Comparison of ENCODE assay signal across 1 cellular context in the genomic region with DNA sequence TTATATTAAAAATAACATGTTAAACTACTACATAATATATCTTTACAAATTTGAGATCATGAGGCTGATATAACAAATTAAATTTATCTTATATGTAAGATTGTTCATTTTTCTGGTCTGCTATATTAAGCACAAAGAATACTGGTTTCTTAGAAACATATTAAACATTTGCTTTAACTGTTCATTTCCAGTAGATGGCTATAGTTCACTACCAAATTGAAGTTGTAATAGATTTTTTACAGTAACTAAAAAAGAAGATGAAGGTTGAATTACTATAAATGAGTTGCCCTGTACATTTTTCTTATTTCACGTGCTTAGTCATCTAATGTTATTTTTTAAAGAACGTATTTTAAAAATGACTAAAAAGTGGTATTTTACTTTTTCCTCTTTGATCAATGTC.
TF ChIP-seq lines count a peak whose summit lies in the region.

No MANE protein-coding gene starts in this region.

TF ChIP-seq in WTC11, 78 proteins besides CTCF, POLR2A, EP300 and RAD21 (continued from another document):
- TF ChIP-seq, protein P1, sequence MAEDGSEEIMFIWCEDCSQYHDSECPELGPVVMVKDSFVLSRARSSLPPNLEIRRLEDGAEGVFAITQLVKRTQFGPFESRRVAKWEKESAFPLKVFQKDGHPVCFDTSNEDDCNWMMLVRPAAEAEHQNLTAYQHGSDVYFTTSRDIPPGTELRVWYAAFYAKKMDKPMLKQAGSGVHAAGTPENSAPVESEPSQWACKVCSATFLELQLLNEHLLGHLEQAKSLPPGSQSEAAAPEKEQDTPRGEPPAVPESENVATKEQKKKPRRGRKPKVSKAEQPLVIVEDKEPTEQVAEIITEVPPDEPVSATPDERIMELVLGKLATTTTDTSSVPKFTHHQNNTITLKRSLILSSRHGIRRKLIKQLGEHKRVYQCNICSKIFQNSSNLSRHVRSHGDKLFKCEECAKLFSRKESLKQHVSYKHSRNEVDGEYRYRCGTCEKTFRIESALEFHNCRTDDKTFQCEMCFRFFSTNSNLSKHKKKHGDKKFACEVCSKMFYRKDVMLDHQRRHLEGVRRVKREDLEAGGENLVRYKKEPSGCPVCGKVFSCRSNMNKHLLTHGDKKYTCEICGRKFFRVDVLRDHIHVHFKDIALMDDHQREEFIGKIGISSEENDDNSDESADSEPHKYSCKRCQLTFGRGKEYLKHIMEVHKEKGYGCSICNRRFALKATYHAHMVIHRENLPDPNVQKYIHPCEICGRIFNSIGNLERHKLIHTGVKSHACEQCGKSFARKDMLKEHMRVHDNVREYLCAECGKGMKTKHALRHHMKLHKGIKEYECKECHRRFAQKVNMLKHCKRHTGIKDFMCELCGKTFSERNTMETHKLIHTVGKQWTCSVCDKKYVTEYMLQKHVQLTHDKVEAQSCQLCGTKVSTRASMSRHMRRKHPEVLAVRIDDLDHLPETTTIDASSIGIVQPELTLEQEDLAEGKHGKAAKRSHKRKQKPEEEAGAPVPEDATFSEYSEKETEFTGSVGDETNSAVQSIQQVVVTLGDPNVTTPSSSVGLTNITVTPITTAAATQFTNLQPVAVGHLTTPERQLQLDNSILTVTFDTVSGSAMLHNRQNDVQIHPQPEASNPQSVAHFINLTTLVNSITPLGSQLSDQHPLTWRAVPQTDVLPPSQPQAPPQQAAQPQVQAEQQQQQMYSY (CRISPR knock-in tag; IDR thresholded peaks at IDR 0.05) = no peak
- TF ChIP-seq PRRX2 (CRISPR knock-in tag; IDR thresholded peaks at IDR 0.05) = no peak
- TF ChIP-seq, protein P2, sequence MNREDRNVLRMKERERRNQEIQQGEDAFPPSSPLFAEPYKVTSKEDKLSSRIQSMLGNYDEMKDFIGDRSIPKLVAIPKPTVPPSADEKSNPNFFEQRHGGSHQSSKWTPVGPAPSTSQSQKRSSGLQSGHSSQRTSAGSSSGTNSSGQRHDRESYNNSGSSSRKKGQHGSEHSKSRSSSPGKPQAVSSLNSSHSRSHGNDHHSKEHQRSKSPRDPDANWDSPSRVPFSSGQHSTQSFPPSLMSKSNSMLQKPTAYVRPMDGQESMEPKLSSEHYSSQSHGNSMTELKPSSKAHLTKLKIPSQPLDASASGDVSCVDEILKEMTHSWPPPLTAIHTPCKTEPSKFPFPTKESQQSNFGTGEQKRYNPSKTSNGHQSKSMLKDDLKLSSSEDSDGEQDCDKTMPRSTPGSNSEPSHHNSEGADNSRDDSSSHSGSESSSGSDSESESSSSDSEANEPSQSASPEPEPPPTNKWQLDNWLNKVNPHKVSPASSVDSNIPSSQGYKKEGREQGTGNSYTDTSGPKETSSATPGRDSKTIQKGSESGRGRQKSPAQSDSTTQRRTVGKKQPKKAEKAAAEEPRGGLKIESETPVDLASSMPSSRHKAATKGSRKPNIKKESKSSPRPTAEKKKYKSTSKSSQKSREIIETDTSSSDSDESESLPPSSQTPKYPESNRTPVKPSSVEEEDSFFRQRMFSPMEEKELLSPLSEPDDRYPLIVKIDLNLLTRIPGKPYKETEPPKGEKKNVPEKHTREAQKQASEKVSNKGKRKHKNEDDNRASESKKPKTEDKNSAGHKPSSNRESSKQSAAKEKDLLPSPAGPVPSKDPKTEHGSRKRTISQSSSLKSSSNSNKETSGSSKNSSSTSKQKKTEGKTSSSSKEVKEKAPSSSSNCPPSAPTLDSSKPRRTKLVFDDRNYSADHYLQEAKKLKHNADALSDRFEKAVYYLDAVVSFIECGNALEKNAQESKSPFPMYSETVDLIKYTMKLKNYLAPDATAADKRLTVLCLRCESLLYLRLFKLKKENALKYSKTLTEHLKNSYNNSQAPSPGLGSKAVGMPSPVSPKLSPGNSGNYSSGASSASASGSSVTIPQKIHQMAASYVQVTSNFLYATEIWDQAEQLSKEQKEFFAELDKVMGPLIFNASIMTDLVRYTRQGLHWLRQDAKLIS (CRISPR knock-in tag; IDR thresholded peaks at IDR 0.05; ENCODE audit: borderline replicate concordance) = no peak
- TF ChIP-seq, protein P3, sequence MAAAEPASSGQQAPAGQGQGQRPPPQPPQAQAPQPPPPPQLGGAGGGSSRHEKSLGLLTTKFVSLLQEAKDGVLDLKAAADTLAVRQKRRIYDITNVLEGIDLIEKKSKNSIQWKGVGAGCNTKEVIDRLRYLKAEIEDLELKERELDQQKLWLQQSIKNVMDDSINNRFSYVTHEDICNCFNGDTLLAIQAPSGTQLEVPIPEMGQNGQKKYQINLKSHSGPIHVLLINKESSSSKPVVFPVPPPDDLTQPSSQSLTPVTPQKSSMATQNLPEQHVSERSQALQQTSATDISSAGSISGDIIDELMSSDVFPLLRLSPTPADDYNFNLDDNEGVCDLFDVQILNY (CRISPR knock-in tag; IDR thresholded peaks at IDR 0.05) = no peak
- no peak for TF ChIP-seq SOX15 (CRISPR knock-in tag; IDR thresholded peaks at IDR 0.05)
- TF ChIP-seq MXD4 (CRISPR knock-in tag; IDR thresholded peaks at IDR 0.05; ENCODE audit: borderline replicate concordance) = no peak
- TF ChIP-seq, protein P4, sequence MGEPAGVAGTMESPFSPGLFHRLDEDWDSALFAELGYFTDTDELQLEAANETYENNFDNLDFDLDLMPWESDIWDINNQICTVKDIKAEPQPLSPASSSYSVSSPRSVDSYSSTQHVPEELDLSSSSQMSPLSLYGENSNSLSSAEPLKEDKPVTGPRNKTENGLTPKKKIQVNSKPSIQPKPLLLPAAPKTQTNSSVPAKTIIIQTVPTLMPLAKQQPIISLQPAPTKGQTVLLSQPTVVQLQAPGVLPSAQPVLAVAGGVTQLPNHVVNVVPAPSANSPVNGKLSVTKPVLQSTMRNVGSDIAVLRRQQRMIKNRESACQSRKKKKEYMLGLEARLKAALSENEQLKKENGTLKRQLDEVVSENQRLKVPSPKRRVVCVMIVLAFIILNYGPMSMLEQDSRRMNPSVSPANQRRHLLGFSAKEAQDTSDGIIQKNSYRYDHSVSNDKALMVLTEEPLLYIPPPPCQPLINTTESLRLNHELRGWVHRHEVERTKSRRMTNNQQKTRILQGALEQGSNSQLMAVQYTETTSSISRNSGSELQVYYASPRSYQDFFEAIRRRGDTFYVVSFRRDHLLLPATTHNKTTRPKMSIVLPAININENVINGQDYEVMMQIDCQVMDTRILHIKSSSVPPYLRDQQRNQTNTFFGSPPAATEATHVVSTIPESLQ (CRISPR knock-in tag; IDR thresholded peaks at IDR 0.05) = no peak
- no peak for TF ChIP-seq CREM (CRISPR knock-in tag; IDR thresholded peaks at IDR 0.05)
- no peak for TF ChIP-seq NFE2L1 (CRISPR knock-in tag; IDR thresholded peaks at IDR 0.05)
- no peak for TF ChIP-seq ZNF317 (CRISPR knock-in tag; IDR thresholded peaks at IDR 0.05; ENCODE audit: borderline replicate concordance, low read depth)
